25 cellular contexts compared by ENCODE assay signal in the genomic region with DNA sequence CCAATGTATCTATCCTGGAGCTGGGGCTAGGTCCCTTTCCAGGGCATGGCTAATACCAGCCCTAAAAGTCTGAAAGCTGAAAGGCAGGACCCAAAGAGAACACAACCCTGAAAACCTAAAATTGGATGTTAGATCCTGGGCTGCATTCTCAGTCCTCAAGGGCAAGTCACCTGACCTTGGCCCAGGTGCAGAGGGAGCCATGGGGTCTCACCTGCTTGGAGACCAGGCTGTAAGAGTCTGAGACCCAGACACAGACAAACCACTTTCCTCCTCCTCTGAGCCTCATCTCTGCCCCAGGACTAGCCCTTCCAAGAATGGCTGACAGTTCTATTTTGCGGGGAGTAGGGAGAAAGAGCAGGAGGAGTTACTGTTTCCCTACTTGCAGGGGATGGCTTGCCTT.
"Had no signal": no experiment of that assay in that cellular context is flagged by ENCODE, and none has a peak within 500 bp of the region (broad histone marks: within the 10 kb centered on the region; RNA-seq: fewer than 3 reads in every experiment).

No MANE protein-coding gene starts in this region.

- DNase-seq: activated CD4-positive, alpha-beta T cell treated with anti-CD3 and anti-CD28 coated beads for 48 hours; activated CD4-positive, alpha-beta T cell treated with anti-CD3 and anti-CD28 coated beads, Interleukin-2, amount 50 U/mL, for 4 hours; activated CD4-positive, CD25-positive, alpha-beta regulatory T cell treated with anti-CD3 and anti-CD28 coated beads, Interleukin-2, amount 50 U/mL, for 72 hours; activated CD8-positive, alpha-beta T cell treated with anti-CD3 and anti-CD28 coated beads, Interleukin-2, amount 10 ng/mL, durations not matched to agents 7 days and 5 days; activated naive CD4-positive, alpha-beta T cell; activated naive CD8-positive, alpha-beta T cell treated with anti-CD3 and anti-CD28 coated beads, Interleukin-2, amount 50 U/mL, for 24 hours; amniotic stem cell; body of pancreas; central memory CD4-positive, alpha-beta T cell; Karpas-422; MM.1S; NCI-H1105; NCI-H1436; NCI-H187; NCI-H2081; NCI-H446; NCI-H524; Peyer's patch; SHP77; SW 1271 had no signal

- H3K27ac ChIP-seq: ascending aorta, body of pancreas, Peyer's patch, RWPE1, SJSA1 had no signal

- H3K36me3 ChIP-seq: ascending aorta, Peyer's patch, SJSA1 had no signal

- H3K4me1 ChIP-seq: ascending aorta, body of pancreas, Peyer's patch, SJSA1 had no signal

- ATAC-seq: activated CD8-positive, alpha-beta T cell treated with anti-CD3 and anti-CD28 coated beads, Interleukin-2, amount 10 ng/mL, durations not matched to agents 7 days and 5 days; activated naive CD4-positive, alpha-beta T cell treated with anti-CD3 and anti-CD28 coated beads, Interleukin-2, amount 50 U/mL, for 72 hours; activated naive CD8-positive, alpha-beta T cell treated with anti-CD3 and anti-CD28 coated beads, Interleukin-2, amount 50 U/mL, for 24 hours; body of pancreas; SK-N-SH treated with all-trans-retinoic acid at 6 μM for 48 hours had no signal

- H3K27me3 ChIP-seq: ascending aorta, body of pancreas, Peyer's patch, SJSA1 had no signal

- H3K4me3 ChIP-seq: ascending aorta, body of pancreas, Peyer's patch, SJSA1 had no signal
